Comparison of ENCODE assay signal across 13 cellular contexts in the genomic region with DNA sequence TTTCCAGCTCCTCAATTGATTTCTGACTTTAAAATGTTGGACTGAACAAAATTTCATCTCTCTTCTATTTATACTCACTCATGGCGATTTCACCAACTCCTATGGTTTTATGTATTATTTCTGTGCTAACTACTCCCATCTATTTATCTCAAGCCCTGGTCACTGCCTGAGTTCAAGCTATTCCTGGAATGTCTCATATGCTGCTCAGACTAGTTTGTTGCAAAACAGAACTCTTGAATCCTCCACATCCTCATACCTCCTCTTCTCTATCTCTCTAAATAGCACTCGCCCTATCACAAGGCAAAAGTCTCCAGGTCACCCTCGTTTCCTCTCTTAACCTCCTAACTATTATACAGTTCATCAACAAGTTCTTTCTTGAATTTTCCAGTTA.
"Had no signal": no experiment of that assay in that cellular context is flagged by ENCODE, and none has a peak within 500 bp of the region (broad histone marks: within the 10 kb centered on the region; RNA-seq: fewer than 3 reads in every experiment).

No MANE protein-coding gene starts in this region.

- H3K4me1 ChIP-seq: sigmoid colon had no signal

- H3K9me3 ChIP-seq: sigmoid colon had no signal

- H3K4me3 ChIP-seq: hepatocyte, sigmoid colon had no signal

- H3K27me3 ChIP-seq: hepatocyte, sigmoid colon had no signal

- H3K27ac ChIP-seq: hepatocyte, sigmoid colon had no signal

- H3K36me3 ChIP-seq: sigmoid colon had no signal

- H2AFZ ChIP-seq: hepatocyte had no signal

- H3K4me2 ChIP-seq: hepatocyte had no signal

- H3K79me2 ChIP-seq: hepatocyte had no signal

- DNase-seq: activated naive CD4-positive, alpha-beta T cell; activated naive CD8-positive, alpha-beta T cell treated with anti-CD3 and anti-CD28 coated beads, Interleukin-2, amount 10 ng/mL, durations not matched to agents 7 days and 5 days; cortex of kidney; effector CD4-positive, alpha-beta T cell; kidney glomerular epithelial cell; left ventricle myocardium superior; nephron progenitor cell; sigmoid colon; stimulated activated CD4-positive, alpha-beta T cell treated with anti-CD3 and anti-CD28 coated beads, Interleukin-12 subunit alpha, Interleukin-12 subunit beta, amount 100 ng/mL, for 4 hours; stimulated activated CD4-positive, alpha-beta T cell treated with anti-CD3 and anti-CD28 coated beads, Interleukin-2, amount 100 ng/mL, for 24 hours; T-cell; T1000 had no signal
